In the genomic region with DNA sequence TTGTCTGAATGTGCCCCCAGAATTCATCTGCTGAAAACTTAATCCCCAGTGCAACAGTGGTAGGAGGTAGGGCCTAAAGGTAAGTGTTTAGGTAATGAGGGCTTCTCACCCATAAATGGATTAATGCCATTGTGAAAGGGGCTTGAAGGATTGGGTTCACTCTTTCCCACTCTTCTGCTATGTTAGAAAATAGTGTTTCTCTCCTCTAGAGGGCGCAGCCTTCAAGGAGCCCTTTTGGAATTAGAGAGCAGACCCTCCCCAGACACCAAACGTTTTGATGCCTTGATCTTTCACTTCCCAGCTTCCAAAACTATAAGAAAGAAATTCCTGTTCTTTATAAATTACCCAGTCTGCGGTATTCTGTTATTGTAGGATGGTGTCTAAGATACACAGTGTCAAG, we compare ENCODE assay signal across 13 cellular contexts.
DNase-seq lines count a peak whose midpoint lies in the region; ATAC-seq and TF ChIP-seq lines count a peak whose summit lies in the region.
"Had no signal": no experiment of that assay in that cellular context is flagged by ENCODE, and none has a peak within 500 bp of the region (broad histone marks: within the 10 kb centered on the region; RNA-seq: fewer than 3 reads in every experiment).

No MANE protein-coding gene starts in this region.

- peaks cover 0 to 2% (median 0%) of the 10 kb centered on the region in 5 donors for H3K9me3 Mint-ChIP-seq in CD8-positive, alpha-beta memory T cell

- H3K36me3 ChIP-seq in thyroid gland = no peaks in the 10 kb centered on the region
- no peaks in the 10 kb centered on the region for H3K36me3 ChIP-seq in CD8-positive, alpha-beta memory T cell (ENCODE audit: insufficient read depth, low read length)
- H3K36me3 ChIP-seq: SJSA1 had no signal

- H3K27ac ChIP-seq in C4-2B = no peak overlapping the region
- no peak overlapping the region for H3K27ac ChIP-seq in thyroid gland
- no peak overlapping the region for H3K27ac ChIP-seq in CD8-positive, alpha-beta memory T cell (ENCODE audit: low read depth, low read length)
- H3K27ac ChIP-seq: epithelial cell of prostate, parathyroid adenoma, SJSA1 had no signal

- CTCF ChIA-PET in CD8-positive, alpha-beta memory T cell (lab: Charles Lee) = no interaction called here

- POLR2A ChIA-PET in CD8-positive, alpha-beta memory T cell (lab: Charles Lee) = no interaction called here

- DNase-seq in NCI-H748 (lab: John Stamatoyannopoulos, UW; ENCODE audit: unreplicated experiment) (peak; percentile 44), fibroblast of villous mesenchyme (ENCODE audit: low read depth) (no peak), thyroid gland (no peak), NCI-H2196 treated with DMSO at 0.1 percent for 48 hours (lab: John Stamatoyannopoulos, UW; ENCODE audit: unreplicated experiment) (no peak), UCSD-AML1 (lab: John Stamatoyannopoulos, UW; ENCODE audit: unreplicated experiment) (no peak)
- DNase-seq in CD8-positive, alpha-beta memory T cell = no peak
- DNase-seq: amniotic stem cell, KG1 had no signal

- H3K36me3 Mint-ChIP-seq in CD8-positive, alpha-beta memory T cell = no peaks in the 10 kb centered on the region

- no peaks in the 10 kb centered on the region for H3K9me3 ChIP-seq in thyroid gland
- H3K9me3 ChIP-seq in CD8-positive, alpha-beta memory T cell (ENCODE audit: low read length) = no peaks in the 10 kb centered on the region
- H3K9me3 ChIP-seq: SJSA1 had no signal

- H3K4me3 Mint-ChIP-seq in CD8-positive, alpha-beta memory T cell = no peak overlapping the region

- peak; percentile 57 for ATAC-seq in GM19395 (IDR thresholded peaks at IDR 0.05; ENCODE audit: unreplicated experiment)

- no peaks in the 10 kb centered on the region for H3K27me3 Mint-ChIP-seq in CD8-positive, alpha-beta memory T cell

- 7 to 20% methylated on average over 3 of the region's 3 CpGs for WGBS in thyroid gland, 2 donors

- no peaks in the 10 kb centered on the region for H3K4me1 ChIP-seq in thyroid gland
- H3K4me1 ChIP-seq in CD8-positive, alpha-beta memory T cell (ENCODE audit: insufficient read depth, low read length) = no peaks in the 10 kb centered on the region
- H3K4me1 ChIP-seq: parathyroid adenoma, SJSA1 had no signal

- no peak overlapping the region for H3K27ac Mint-ChIP-seq in CD8-positive, alpha-beta memory T cell

- peak; percentile 54 for TF ChIP-seq CTCF in C4-2B (conservative IDR thresholded peaks at IDR 0.05)
- peak; percentile 11 for TF ChIP-seq CTCF in fibroblast of villous mesenchyme (IDR thresholded peaks at IDR 0.05; ENCODE audit: insufficient read depth, low read depth, low read length)
- peak in 2 of 6 experiments; percentile 29 to 37 for TF ChIP-seq CTCF in thyroid gland (IDR thresholded peaks at IDR 0.05)

- H3K27me3 ChIP-seq in thyroid gland = no peaks in the 10 kb centered on the region
- H3K27me3 ChIP-seq in CD8-positive, alpha-beta memory T cell (ENCODE audit: insufficient read depth, low read length, poor library complexity, severe bottlenecking) = no peaks in the 10 kb centered on the region
- H3K27me3 ChIP-seq: SJSA1 had no signal

- intact Hi-C loops in thyroid gland (cut with DNase I) = no loop called here

- H3K4me3 ChIP-seq in fibroblast of villous mesenchyme (ENCODE audit: low read depth, low read length) (no peak overlapping the region), thyroid gland (replicated peaks in 1 of 3) (no peak overlapping the region)
- H3K4me3 ChIP-seq in CD8-positive, alpha-beta memory T cell (ENCODE audit: low read length) = no peak overlapping the region
- H3K4me3 ChIP-seq: SJSA1 had no signal

- H3K4me1 Mint-ChIP-seq in CD8-positive, alpha-beta memory T cell = no peaks in the 10 kb centered on the region

- no peak for TF ChIP-seq POLR2A in thyroid gland (IDR thresholded peaks at IDR 0.05)
